ENCODE assay signal across 1 cellular context in genomic region chr11:18321991-18322711, GRCh38.
TF ChIP-seq lines count a peak whose summit lies in the region.

TSS of gene GTF2H1 (plus strand) at chr11:18322567. CDS start at chr11:18333075, 10,508 bp downstream.
TSS of gene HPS5 (minus strand) at chr11:18322140. CDS start at chr11:18317858, 4,282 bp downstream.

TF ChIP-seq in K562, 482 proteins besides CTCF, POLR2A, EP300 and RAD21 (continued from another document and continues in another):
- peak; percentile 96 for TF ChIP-seq NKRF (IDR thresholded peaks at IDR 0.05; ENCODE audit: borderline replicate concordance)
- TF ChIP-seq XRCC5 (IDR thresholded peaks at IDR 0.05; ENCODE audit: low read depth, low read length), result 0 out of 2 replicates have a peak, but pooled peaks have one; percentile 31
- TF ChIP-seq USF1 (CRISPR knock-in tag; IDR thresholded peaks at IDR 0.05), result peak; percentile 99
- TF ChIP-seq HNRNPLL (IDR thresholded peaks at IDR 0.05; ENCODE audit: low read depth, low read length, poor library complexity, severe bottlenecking), result peak; percentile 91
- peak; percentile 94 for TF ChIP-seq NFRKB (IDR thresholded peaks at IDR 0.05; ENCODE audit: low read depth)
- no peak for TF ChIP-seq ZNF449 (CRISPR knock-in tag; IDR thresholded peaks at IDR 0.05)
- peak; percentile 93 for TF ChIP-seq SPI1 (IDR thresholded peaks at IDR 0.05; ENCODE audit: borderline replicate concordance, low read depth, low read length)
- peak; percentile 95 for TF ChIP-seq ETV1 (tag; conservative IDR thresholded peaks at IDR 0.05; ENCODE audit: low read depth)
- no peak for TF ChIP-seq TAL1 (IDR thresholded peaks at IDR 0.05)
- TF ChIP-seq THAP12 (CRISPR knock-in tag; IDR thresholded peaks at IDR 0.05), result peak; percentile 66
- TF ChIP-seq PHB (CRISPR knock-in tag; IDR thresholded peaks at IDR 0.05), result no peak
- TF ChIP-seq NCOR1 (IDR thresholded peaks at IDR 0.05), result 0 out of 2 replicates have a peak, but pooled peaks have one; percentile 1
- TF ChIP-seq FOXM1 (IDR thresholded peaks at IDR 0.05; ENCODE audit: low read depth), result no peak
- TF ChIP-seq FOXM1 (CRISPR knock-in tag; IDR thresholded peaks at IDR 0.05; ENCODE audit: low read depth), result peak; percentile 88
- peak; percentile 96 for TF ChIP-seq KLF1 (tag; IDR thresholded peaks at IDR 0.05)
- TF ChIP-seq PRDM10 (IDR thresholded peaks at IDR 0.05; ENCODE audit: partially characterized antibody), result peak; percentile 27
- TF ChIP-seq ZBTB17 (CRISPR knock-in tag; IDR thresholded peaks at IDR 0.05), result peak; percentile 69
- TF ChIP-seq BCOR (IDR thresholded peaks at IDR 0.05), result peak; percentile 18; the same call in 1 of the 2 replicates
- peak; percentile 73; the same call in 1 of the 2 replicates for TF ChIP-seq ZNF76 (CRISPR knock-in tag; IDR thresholded peaks at IDR 0.05; ENCODE audit: borderline replicate concordance)
- TF ChIP-seq ZNF436 (CRISPR knock-in tag; IDR thresholded peaks at IDR 0.05), result no peak
- peak; percentile 38; the same call in 1 of the 2 replicates for TF ChIP-seq TEAD4 (IDR thresholded peaks at IDR 0.05; ENCODE audit: low read length)
- peak; percentile 80; the same call in 1 of the 2 replicates for TF ChIP-seq TEAD4 (CRISPR knock-in tag; IDR thresholded peaks at IDR 0.05; ENCODE audit: borderline replicate concordance)
- TF ChIP-seq SP1 (CRISPR knock-in tag; IDR thresholded peaks at IDR 0.05), result peak; percentile 99
- peak; percentile 78 for TF ChIP-seq VEZF1 (CRISPR knock-in tag; IDR thresholded peaks at IDR 0.05)
- peak; percentile 97 for TF ChIP-seq CLOCK (CRISPR knock-in tag; IDR thresholded peaks at IDR 0.05; ENCODE audit: borderline replicate concordance)
- TF ChIP-seq GABPA (tag; conservative IDR thresholded peaks at IDR 0.05; ENCODE audit: low read depth), result peak; percentile 97
- peak; percentile 85 for TF ChIP-seq PML (IDR thresholded peaks at IDR 0.05; ENCODE audit: low read length)
- peak; percentile 92 for TF ChIP-seq E2F1 (CRISPR knock-in tag; IDR thresholded peaks at IDR 0.05)
- TF ChIP-seq TCF15 (CRISPR knock-in tag; IDR thresholded peaks at IDR 0.05), result no peak
- no peak; the same call in 1 of the 2 replicates for TF ChIP-seq CREB3 (tag; conservative IDR thresholded peaks at IDR 0.05; ENCODE audit: low read depth)
- peak; percentile 97 for TF ChIP-seq CREB1 (IDR thresholded peaks at IDR 0.05)
- peak; percentile 98 for TF ChIP-seq CREB1 (CRISPR knock-in tag; IDR thresholded peaks at IDR 0.05)
- TF ChIP-seq HMGN3 (IDR thresholded peaks at IDR 0.05; ENCODE audit: borderline replicate concordance, extremely low read depth, insufficient read length, low read depth, low read length), result peak; percentile 83
- TF ChIP-seq AFF4 (CRISPR knock-in tag; IDR thresholded peaks at IDR 0.05), result peak; percentile 91; the same call in 1 of the 2 replicates
- no peak for TF ChIP-seq ZNF347 (CRISPR knock-in tag; IDR thresholded peaks at IDR 0.05; ENCODE audit: low read depth)
- no peak for TF ChIP-seq CGGBP1 (CRISPR knock-in tag; IDR thresholded peaks at IDR 0.05)
